17 cellular contexts compared by ENCODE assay signal in the genomic region with DNA sequence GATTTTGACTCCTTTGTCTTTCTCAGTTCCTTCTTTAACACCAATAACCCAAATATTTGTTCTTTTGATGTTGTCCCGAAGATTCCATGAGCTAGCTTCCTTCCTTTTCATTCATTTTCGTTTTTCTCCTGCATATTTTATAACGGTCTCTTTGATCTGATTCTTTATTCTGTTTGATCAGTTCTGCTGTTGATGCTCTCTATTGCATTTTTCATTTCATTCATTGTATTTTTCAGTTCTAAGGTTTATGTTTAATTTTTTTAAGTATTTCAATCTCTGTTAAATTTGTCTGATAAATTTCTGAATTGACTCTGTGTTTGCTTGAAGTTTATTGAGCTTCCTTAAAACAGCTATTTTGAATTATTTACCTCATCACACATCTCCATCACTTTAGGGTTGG.
DNase-seq lines count a peak whose midpoint lies in the region; ATAC-seq, FAIRE-seq and TF ChIP-seq lines count a peak whose summit lies in the region.
"Had no signal": no experiment of that assay in that cellular context is flagged by ENCODE, and none has a peak within 500 bp of the region (broad histone marks: within the 10 kb centered on the region; RNA-seq: fewer than 3 reads in every experiment).

No MANE protein-coding gene starts in this region.

- POLR2A ChIA-PET in GM12878 (lab: Charles Lee) = no interaction called here

- no peak for TF ChIP-seq EP300 in GM12878 (IDR thresholded peaks at IDR 0.05; ENCODE audit: borderline replicate concordance in 1 of 2, control insufficient read depth in 1 of 2, low read depth in 2 of 2, low read length in 2 of 2)

- intact Hi-C loops in GM12878 (cut with micrococcal nuclease; ENCODE audit: unreplicated experiment) (no loop called here), heart right ventricle (cut with DNase I) (no loop called here)
- intact Hi-C loops in activated T-helper 2 cell treated with anti-CD3 and anti-CD28 coated beads, Interferon-gamma antibody, Interleukin-2, Interleukin-4, amounts not matched to agents 10 μg/mL and 5 μg/mL and 100 μg/mL, durations not matched to agents 14 hours and 24 hours and 36 hours (cut with micrococcal nuclease) = no loop called here

- no peak overlapping the region for H3K4me3 ChIP-seq in Jurkat, Clone E6-1 (ENCODE audit: low read length)
- no peak overlapping the region for H3K4me3 ChIP-seq in GM12878
- no peak overlapping the region for H3K4me3 ChIP-seq in heart right ventricle

- in situ Hi-C loops in Caki2 (cut with HindIII; ENCODE audit: low pct_unique_long_range_greater_than_20kb, low sequenced_read_pairs) = no loop called here
- in situ Hi-C loops in GM12878 (cut with MboI) = no loop called here

- no peaks in the 10 kb centered on the region for H3K79me2 ChIP-seq in GM12878 (ENCODE audit: control insufficient read depth, insufficient read depth, low read length)

- no peak for TF ChIP-seq RAD21 in GM12878 (IDR thresholded peaks at IDR 0.05; ENCODE audit: insufficient read depth, low read depth, low read length)

- H4K20me1 ChIP-seq in GM12878 (ENCODE audit: control insufficient read depth, insufficient read depth) = no peaks in the 10 kb centered on the region
- H4K20me1 ChIP-seq: BLaER1 treated with 17β-estradiol and CSF1 and Interleukin-3, amounts not matched to agents 10 nM and 100 nM had no signal

- H3K27ac ChIP-seq in GM12878 (ENCODE audit: control insufficient read depth, insufficient read depth) (no peak overlapping the region), heart right ventricle (no peak overlapping the region)
- H3K27ac ChIP-seq: BLaER1 treated with 17β-estradiol and CSF1 and Interleukin-3, amounts not matched to agents 10 nM and 100 nM; HL-60 had no signal

- H3K27me3 ChIP-seq in GM12878 (replicated peaks in 1 of 2; ENCODE audit: control insufficient read depth in 2 of 2, insufficient read depth in 2 of 2, low read length in 1 of 2) (no peaks in the 10 kb centered on the region), heart right ventricle (peaks cover 0 to 3% (median 0%) of the 10 kb centered on the region in 7 donors)
- H3K27me3 ChIP-seq: BLaER1 treated with 17β-estradiol and CSF1 and Interleukin-3, amounts not matched to agents 10 nM and 100 nM had no signal

- ATAC-seq in GM12878 (no peak), heart right ventricle (no peak)

- no peak overlapping the region for H3K27ac Mint-ChIP-seq in activated T-helper 2 cell treated with anti-CD3 and anti-CD28 coated beads, Interferon-gamma antibody, Interleukin-2, Interleukin-4, amounts not matched to agents 10 μg/mL and 5 μg/mL and 100 μg/mL, durations not matched to agents 14 hours and 24 hours and 36 hours
- H3K27ac Mint-ChIP-seq: CD4-positive, CD25-positive, alpha-beta regulatory T cell had no signal

- H3K9me3 ChIP-seq in GM12878 (replicated peaks; ENCODE audit: control insufficient read depth, insufficient read depth, low read length) = peaks cover 14% of the 10 kb centered on the region; the same call in 2 of the 3 replicates
- H3K9me3 ChIP-seq in heart right ventricle = peaks cover 0 to 59% (median 26%) of the 10 kb centered on the region in 11 donors

- FAIRE-seq in GM12878 (lab: Jason Lieb, UNC) = no peak

- H3K4me2 ChIP-seq in GM12878 (ENCODE audit: control insufficient read depth, insufficient read depth) = no peak overlapping the region
- H3K4me2 ChIP-seq: BLaER1 treated with 17β-estradiol and CSF1 and Interleukin-3, amounts not matched to agents 10 nM and 100 nM had no signal

- H3K9ac ChIP-seq in GM12878 (ENCODE audit: control insufficient read depth, insufficient read depth, low read length) = no peak overlapping the region
- H3K9ac ChIP-seq: BLaER1 treated with 17β-estradiol and CSF1 and Interleukin-3, amounts not matched to agents 10 nM and 100 nM had no signal

- peaks cover 24% of the 10 kb centered on the region for H3K9me3 Mint-ChIP-seq in activated T-helper 2 cell treated with anti-CD3 and anti-CD28 coated beads, Interferon-gamma antibody, Interleukin-2, Interleukin-4, amounts not matched to agents 10 μg/mL and 5 μg/mL and 100 μg/mL, durations not matched to agents 14 hours and 24 hours and 36 hours

- CTCF ChIA-PET in GM12878 (lab: Yijun Ruan, JAX) = no interaction called here

- 29% methylated on average over 3 of the region's 3 CpGs for WGBS in GM12878 (ENCODE audit: insufficient coverage, insufficient replicate concordance, low lambda C conversion rate, missing lambda C conversion rate)
- WGBS in heart right ventricle, 2 donors = 80% methylated on average over 3 of the region's 3 CpGs

- H3K36me3 ChIP-seq in GM12878 (ENCODE audit: control insufficient read depth in 2 of 2, insufficient read depth in 2 of 2, low read length in 1 of 2) = no peaks in the 10 kb centered on the region
- H3K36me3 ChIP-seq in heart right ventricle = no peaks in the 10 kb centered on the region

- SMC1A ChIA-PET in GM12878 (lab: Charles Lee; ENCODE audit: uncharacterized antibody, unreplicated experiment) = no interaction called here

- H3K4me1 ChIP-seq in GM12878 (ENCODE audit: control insufficient read depth, insufficient read depth, low read length) (peaks cover 4% of the 10 kb centered on the region; the same call in 1 of the 2 replicates), heart right ventricle (peaks cover 0 to 6% (median 0%) of the 10 kb centered on the region in 9 donors)

- H2AFZ ChIP-seq in GM12878 (ENCODE audit: control insufficient read depth, low read depth, low read length) = no peak overlapping the region

- H3K27me3 Mint-ChIP-seq in activated T-helper 2 cell treated with anti-CD3 and anti-CD28 coated beads, Interferon-gamma antibody, Interleukin-2, Interleukin-4, amounts not matched to agents 10 μg/mL and 5 μg/mL and 100 μg/mL, durations not matched to agents 14 hours and 24 hours and 36 hours (ENCODE audit: low read depth) = no peaks in the 10 kb centered on the region

- TF ChIP-seq POLR2A in GM12878 (IDR thresholded peaks at IDR 0.05; ENCODE audit: low read depth, low read length) = no peak

- no peak for TF ChIP-seq CTCF in GM12878 (IDR thresholded peaks at IDR 0.05 in 2 of 3, conservative IDR thresholded peaks at IDR 0.05 in 1 of 3; ENCODE audit: control insufficient read depth in 2 of 3, extremely low read depth in 1 of 3, insufficient read depth in 1 of 3, low read depth in 3 of 3, low read length in 3 of 3)
- no peak for TF ChIP-seq CTCF in heart right ventricle (IDR thresholded peaks at IDR 0.05)
- no peak for TF ChIP-seq CTCF in GM10266 (IDR thresholded peaks at IDR 0.05; ENCODE audit: control insufficient read depth, insufficient read depth, low read depth, missing control alignments)

- no peak overlapping the region for H3K4me3 Mint-ChIP-seq in activated T-helper 2 cell treated with anti-CD3 and anti-CD28 coated beads, Interferon-gamma antibody, Interleukin-2, Interleukin-4, amounts not matched to agents 10 μg/mL and 5 μg/mL and 100 μg/mL, durations not matched to agents 14 hours and 24 hours and 36 hours (ENCODE audit: low read depth)
- H3K4me3 Mint-ChIP-seq: CD4-positive, CD25-positive, alpha-beta regulatory T cell had no signal

- peaks cover 4% of the 10 kb centered on the region for H3K36me3 Mint-ChIP-seq in activated T-helper 2 cell treated with anti-CD3 and anti-CD28 coated beads, Interferon-gamma antibody, Interleukin-2, Interleukin-4, amounts not matched to agents 10 μg/mL and 5 μg/mL and 100 μg/mL, durations not matched to agents 14 hours and 24 hours and 36 hours (ENCODE audit: low read depth)
- H3K36me3 Mint-ChIP-seq: CD4-positive, CD25-positive, alpha-beta regulatory T cell had no signal

- DNase-seq in Caki2 (ENCODE audit: low read depth) (peak; percentile 14), GM12878 (ENCODE audit: low read depth, low spot score) (no peak), fibroblast of peridontal ligament (ENCODE audit: extremely low read depth) (peak; percentile 36), T-helper 9 cell (no peak), heart right ventricle (no peak), GM10266 (ENCODE audit: extremely low spot score) (no peak)
- DNase-seq in Jurkat, Clone E6-1 (ENCODE audit: low read depth, low spot score) = peak; percentile 14
- no peak for DNase-seq in activated T-helper 2 cell treated with anti-CD3 and anti-CD28 coated beads, Interferon-gamma antibody, Interleukin-2, Interleukin-4, amounts not matched to agents 10 μg/mL and 5 μg/mL and 100 μg/mL, durations not matched to agents 14 hours and 24 hours and 36 hours (ENCODE audit: low spot score)
- DNase-seq: ACHN; Calu3; CD4-positive, CD25-positive, alpha-beta regulatory T cell; DMS153; DND-41; GDM1; HCEC 1CT had no signal

- no TSS peak for BruUV-seq in GM12878 (replicated peaks; lab: Mats Ljungman, UMichigan)

- RAD21 ChIA-PET in GM12878 (lab: Charles Lee; ENCODE audit: unreplicated experiment) = no interaction called here

- H3K4me1 Mint-ChIP-seq in activated T-helper 2 cell treated with anti-CD3 and anti-CD28 coated beads, Interferon-gamma antibody, Interleukin-2, Interleukin-4, amounts not matched to agents 10 μg/mL and 5 μg/mL and 100 μg/mL, durations not matched to agents 14 hours and 24 hours and 36 hours (ENCODE audit: low read depth) = no peaks in the 10 kb centered on the region

TF ChIP-seq in GM12878, 131 proteins besides CTCF, POLR2A, EP300 and RAD21:
- TF ChIP-seq YBX1 (IDR thresholded peaks at IDR 0.05) (no peak), CBX5 (IDR thresholded peaks at IDR 0.05; ENCODE audit: low read depth) (peak; percentile 91), CBX3 (IDR thresholded peaks at IDR 0.05; ENCODE audit: borderline replicate concordance, low read depth) (0 out of 2 replicates have a peak, but pooled peaks have one; percentile 63), POLR2AphosphoS5 (IDR thresholded peaks at IDR 0.05; ENCODE audit: low read length) (no peak)

Comparison
In these comparisons a context has a peak if more than half of its experiments do, and no peak if none do; other contexts are left out.
1. DNase-seq: peak in Caki2 (single experiment), Jurkat, Clone E6-1 (single experiment) and fibroblast of peridontal ligament (single experiment); none in GM12878 (single experiment), activated T-helper 2 cell treated with anti-CD3 and anti-CD28 coated beads, Interferon-gamma antibody, Interleukin-2, Interleukin-4, amounts not matched to agents 10 μg/mL and 5 μg/mL and 100 μg/mL, durations not matched to agents 14 hours and 24 hours and 36 hours (single experiment), T-helper 9 cell (single experiment), heart right ventricle (0 of 2) and GM10266 (single experiment).